ENCODE assay signal across 8 cellular contexts in the genomic region with DNA sequence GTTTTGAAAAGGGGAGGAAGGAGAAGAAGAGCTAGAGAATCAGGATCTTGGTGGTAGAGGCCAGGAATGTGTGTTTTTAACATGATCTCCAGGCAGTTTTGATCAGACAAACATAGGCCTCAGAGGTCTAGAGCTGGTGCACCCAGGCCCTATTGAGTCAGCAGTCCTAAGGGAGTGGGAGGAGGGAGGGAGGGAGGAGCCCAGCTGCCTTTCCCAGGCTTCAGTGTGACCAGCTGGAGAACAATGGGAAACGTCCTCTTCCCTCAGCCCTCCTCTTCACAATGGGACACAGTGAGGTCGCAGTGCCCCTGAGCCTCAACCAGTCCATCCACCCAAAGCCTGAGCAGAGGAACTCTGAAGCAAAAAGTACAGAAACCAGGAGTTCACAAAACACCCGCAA. TPM values are rescaled to one million over a fixed set of nuclear protein-coding genes. Genes with fewer than 3 reads are reported as not detected.
DNase-seq lines count a peak whose midpoint lies in the region; ATAC-seq and TF ChIP-seq lines count a peak whose summit lies in the region.

No MANE protein-coding gene starts in this region.

- H3K9me3 ChIP-seq in parathyroid adenoma (ENCODE audit: control insufficient read depth, low read length): no peaks in the 10 kb centered on the region

- H3K36me3 ChIP-seq in parathyroid adenoma (ENCODE audit: control insufficient read depth, insufficient read depth, low read length): no peaks in the 10 kb centered on the region

- TF ChIP-seq CTCF in parathyroid adenoma (IDR thresholded peaks at IDR 0.05) (no peak), natural killer cell (IDR thresholded peaks at IDR 0.05) (no peak)

- intact Hi-C loops in natural killer cell (cut with micrococcal nuclease): no loop called here
- intact Hi-C loops in activated CD4-positive, alpha-beta T cell treated with anti-CD3 and anti-CD28 coated beads, Interleukin-2, amount 10 ng/mL, durations not matched to agents 24 days and 14 days (cut with micrococcal nuclease): no loop called here

- peak; percentile 69 for DNase-seq in ELF-1 (ENCODE audit: low read depth, low spot score)
- peak; percentile 32 for DNase-seq in SHP77 treated with DMSO at 0.1 percent for 48 hours (lab: John Stamatoyannopoulos, UW)
- peak; percentile 91 for DNase-seq in globus pallidus (ENCODE audit: low spot score)
- DNase-seq in natural killer cell: no peak
- DNase-seq in activated CD4-positive, alpha-beta T cell treated with anti-CD3 and anti-CD28 coated beads, Interleukin-2, amount 10 ng/mL, durations not matched to agents 24 days and 14 days: no peak
- no peak for DNase-seq in immature natural killer cell
- no peak for DNase-seq in cerebellar nuclear complex (lab: John Stamatoyannopoulos, UW)

- H2AFZ ChIP-seq in parathyroid adenoma: peak overlapping the region; percentile 60

- no peak overlapping the region for H3K4me2 ChIP-seq in parathyroid adenoma (ENCODE audit: low read length)

- H3K27ac ChIP-seq in parathyroid adenoma: peak overlapping the region; percentile 77

- no peaks in the 10 kb centered on the region for H3K79me2 ChIP-seq in parathyroid adenoma

- H3K4me3 ChIP-seq in parathyroid adenoma (ENCODE audit: low read depth, low read length): no peak overlapping the region

- no peak overlapping the region for H3K9ac ChIP-seq in parathyroid adenoma

- H3K9me3 Mint-ChIP-seq in natural killer cell (no peaks in the 10 kb centered on the region), immature natural killer cell (peaks cover 0 to 1% (median 0%) of the 10 kb centered on the region in 6 donors)
- no peaks in the 10 kb centered on the region for H3K9me3 Mint-ChIP-seq in activated CD4-positive, alpha-beta T cell treated with anti-CD3 and anti-CD28 coated beads, Interleukin-2, amount 10 ng/mL, durations not matched to agents 24 days and 14 days

- H3K27me3 ChIP-seq in parathyroid adenoma (ENCODE audit: control insufficient read depth, insufficient read depth, low read length): no peaks in the 10 kb centered on the region

- H3K4me1 Mint-ChIP-seq in natural killer cell (no peaks in the 10 kb centered on the region), immature natural killer cell (no peaks in the 10 kb centered on the region)
- H3K4me1 Mint-ChIP-seq in activated CD4-positive, alpha-beta T cell treated with anti-CD3 and anti-CD28 coated beads, Interleukin-2, amount 10 ng/mL, durations not matched to agents 24 days and 14 days: no peaks in the 10 kb centered on the region

- no peaks in the 10 kb centered on the region for H3K27me3 Mint-ChIP-seq in natural killer cell (ENCODE audit: low read depth in 2 of 2)
- no peaks in the 10 kb centered on the region for H3K27me3 Mint-ChIP-seq in activated CD4-positive, alpha-beta T cell treated with anti-CD3 and anti-CD28 coated beads, Interleukin-2, amount 10 ng/mL, durations not matched to agents 24 days and 14 days
- peaks cover 0 to 4% (median 2%) of the 10 kb centered on the region in 3 donors for H3K27me3 Mint-ChIP-seq in immature natural killer cell (ENCODE audit: low read depth in 3 of 3)

- H3K4me3 Mint-ChIP-seq in natural killer cell: no peak overlapping the region
- no peak overlapping the region for H3K4me3 Mint-ChIP-seq in activated CD4-positive, alpha-beta T cell treated with anti-CD3 and anti-CD28 coated beads, Interleukin-2, amount 10 ng/mL, durations not matched to agents 24 days and 14 days
- H3K4me3 Mint-ChIP-seq in immature natural killer cell: no peak overlapping the region

- no peak overlapping the region for H3K27ac Mint-ChIP-seq in natural killer cell
- H3K27ac Mint-ChIP-seq in activated CD4-positive, alpha-beta T cell treated with anti-CD3 and anti-CD28 coated beads, Interleukin-2, amount 10 ng/mL, durations not matched to agents 24 days and 14 days: no peak overlapping the region
- H3K27ac Mint-ChIP-seq in immature natural killer cell: no peak overlapping the region

- H3K4me1 ChIP-seq in parathyroid adenoma: peaks cover 25% of the 10 kb centered on the region

- ATAC-seq in natural killer cell: no peak

- H3K36me3 Mint-ChIP-seq in natural killer cell: no peaks in the 10 kb centered on the region
- H3K36me3 Mint-ChIP-seq in activated CD4-positive, alpha-beta T cell treated with anti-CD3 and anti-CD28 coated beads, Interleukin-2, amount 10 ng/mL, durations not matched to agents 24 days and 14 days (ENCODE audit: low read depth): no peaks in the 10 kb centered on the region
- H3K36me3 Mint-ChIP-seq in immature natural killer cell: peaks cover 0 to 7% (median 0%) of the 10 kb centered on the region in 3 donors

RNA-seq across cellular contexts. Expression of a gene that starts 37.2 kb away (rescaled TPM):
- total RNA-seq in natural killer cell: 1 to 10 TPM; 6.2 to 8.3 (median 6.3) TPM
- 30.3 and 32.0 TPM in 2 replicates for total RNA-seq in activated CD4-positive, alpha-beta T cell treated with anti-CD3 and anti-CD28 coated beads, Interleukin-2, amount 10 ng/mL, durations not matched to agents 24 days and 14 days
- polyA plus RNA-seq in immature natural killer cell: 1 to 10 TPM in 2 of 3 donors, under 1 TPM in 1; 0.54 to 6.2 (median 3.0) TPM

Comparison
In these comparisons a context has a peak if more than half of its experiments do, and no peak if none do; other contexts are left out.
1. DNase-seq: peak in ELF-1 (single experiment), SHP77 treated with DMSO at 0.1 percent for 48 hours (single experiment) and globus pallidus (single experiment); none in natural killer cell (single experiment), activated CD4-positive, alpha-beta T cell treated with anti-CD3 and anti-CD28 coated beads, Interleukin-2, amount 10 ng/mL, durations not matched to agents 24 days and 14 days (single experiment), immature natural killer cell (0 of 3) and cerebellar nuclear complex (0 of 2).